ENCODE assay signal across 13 cellular contexts in genomic region chr1:38027201-38028104, GRCh38. TPM values are rescaled to one million over a fixed set of nuclear protein-coding genes. Genes with fewer than 3 reads are reported as not detected.
DNase-seq lines count a peak whose midpoint lies in the region; ATAC-seq and TF ChIP-seq lines count a peak whose summit lies in the region.
"Had no signal": no experiment of that assay in that cellular context is flagged by ENCODE, and none has a peak within 500 bp of the region (broad histone marks: within the 10 kb centered on the region; RNA-seq: fewer than 3 reads in every experiment).

No MANE protein-coding gene starts in this region.

- WGBS in prostate gland, result 56% methylated on average over 16 of the region's 19 CpGs
- WGBS in right cardiac atrium, result 86% methylated on average over 19 of the region's 19 CpGs

- H3K27me3 Mint-ChIP-seq in HFFc6 (ENCODE audit: insufficient read depth), result peaks cover 3% of the 10 kb centered on the region; the same call in 1 of the 2 replicates
- H3K27me3 Mint-ChIP-seq in activated naive CD8-positive, alpha-beta T cell, result no peaks in the 10 kb centered on the region

- H3K9me3 Mint-ChIP-seq in HFFc6, result no peaks in the 10 kb centered on the region
- H3K9me3 Mint-ChIP-seq in activated naive CD8-positive, alpha-beta T cell (ENCODE audit: low read depth), result no peaks in the 10 kb centered on the region

- no peaks in the 10 kb centered on the region for H3K4me1 ChIP-seq in prostate gland (replicated peaks)
- peaks cover 18% of the 10 kb centered on the region for H3K4me1 ChIP-seq in effector memory CD4-positive, alpha-beta T cell (ENCODE audit: control insufficient read depth, insufficient read depth, low read length, poor library complexity, severe bottlenecking)
- H3K4me1 ChIP-seq in right cardiac atrium (ENCODE audit: control insufficient read depth, insufficient read depth, low read length), result peaks cover 15% of the 10 kb centered on the region

- TF ChIP-seq CTCF in HFFc6 (IDR thresholded peaks at IDR 0.05) (no peak), prostate gland (IDR thresholded peaks at IDR 0.05) (no peak)

- H3K27me3 ChIP-seq in prostate gland (replicated peaks; ENCODE audit: insufficient read depth), result no peaks in the 10 kb centered on the region
- no peaks in the 10 kb centered on the region for H3K27me3 ChIP-seq in effector memory CD4-positive, alpha-beta T cell (replicated peaks; ENCODE audit: control insufficient read depth, insufficient read depth, low read length, poor library complexity, severe bottlenecking)
- H3K27me3 ChIP-seq in right cardiac atrium (ENCODE audit: control insufficient read depth, insufficient read depth), result no peaks in the 10 kb centered on the region
- H3K27me3 ChIP-seq: cardiac muscle cell, SJSA1 had no signal

- peaks cover 5% of the 10 kb centered on the region; the same call in 1 of the 2 replicates for H3K36me3 Mint-ChIP-seq in HFFc6 (ENCODE audit: low read depth)
- no peaks in the 10 kb centered on the region for H3K36me3 Mint-ChIP-seq in activated naive CD8-positive, alpha-beta T cell

- ATAC-seq in GM21423 (IDR thresholded peaks at IDR 0.05; ENCODE audit: unreplicated experiment) (no peak), right cardiac atrium (no peak)

- intact Hi-C loops in prostate gland (cut with DNase I), result no loop called here
- intact Hi-C loops in right cardiac atrium (cut with DNase I), result loop anchor here in 1 of 4 donors (10.0 kb wide), 1 partner anchor 807 kb away; no protein-coding TSS in a partner anchor

- peak overlapping the region; percentile 16; the same call in 1 of the 2 replicates for H3K27ac Mint-ChIP-seq in HFFc6
- H3K27ac Mint-ChIP-seq in activated naive CD8-positive, alpha-beta T cell, result peak overlapping the region; percentile 95

- TF ChIP-seq POLR2A in prostate gland (IDR thresholded peaks at IDR 0.05), result no peak

- no peaks in the 10 kb centered on the region for H3K9me3 ChIP-seq in prostate gland
- no peaks in the 10 kb centered on the region for H3K9me3 ChIP-seq in effector memory CD4-positive, alpha-beta T cell (ENCODE audit: control insufficient read depth, low read length)
- H3K9me3 ChIP-seq in right cardiac atrium (ENCODE audit: control insufficient read depth, low read length), result no peaks in the 10 kb centered on the region
- H3K9me3 ChIP-seq: SJSA1 had no signal

- peaks cover 42% of the 10 kb centered on the region for H3K4me1 Mint-ChIP-seq in HFFc6 (ENCODE audit: low read depth)
- peaks cover 50% of the 10 kb centered on the region for H3K4me1 Mint-ChIP-seq in activated naive CD8-positive, alpha-beta T cell (ENCODE audit: low read depth)

- no peak overlapping the region for H3K4me3 Mint-ChIP-seq in HFFc6
- H3K4me3 Mint-ChIP-seq in activated naive CD8-positive, alpha-beta T cell, result peak overlapping the region; percentile 38

- H3K27ac ChIP-seq in prostate gland (peak overlapping the region in 1 of 2 donors; percentile 26), right cardiac atrium (ENCODE audit: low read length) (no peak overlapping the region)
- H3K27ac ChIP-seq in effector memory CD4-positive, alpha-beta T cell (ENCODE audit: insufficient read depth, low read length, poor library complexity, severe bottlenecking), result no peak overlapping the region
- H3K27ac ChIP-seq: cardiac muscle cell, SJSA1 had no signal

- H3K4me3 ChIP-seq in prostate gland, result no peak overlapping the region
- H3K4me3 ChIP-seq in effector memory CD4-positive, alpha-beta T cell (ENCODE audit: insufficient read depth, low read depth, low read length, poor library complexity, severe bottlenecking), result no peak overlapping the region
- H3K4me3 ChIP-seq in right cardiac atrium (ENCODE audit: low read length), result no peak overlapping the region
- H3K4me3 ChIP-seq: cardiac muscle cell, SJSA1 had no signal

- H3K36me3 ChIP-seq in prostate gland, result peaks cover 0 to 10% of the 10 kb centered on the region in 2 donors
- peaks cover 32% of the 10 kb centered on the region for H3K36me3 ChIP-seq in effector memory CD4-positive, alpha-beta T cell (ENCODE audit: control insufficient read depth, insufficient read depth, low read length)

- DNase-seq in NCI-H345 (lab: John Stamatoyannopoulos, UW), result peak; percentile 83
- no peak for DNase-seq in NCI-H345 treated with DMSO at 0.1 percent for 48 hours (lab: John Stamatoyannopoulos, UW; ENCODE audit: unreplicated experiment)
- no peak for DNase-seq in HFFc6
- peak; percentile 87 for DNase-seq in prostate gland (ENCODE audit: low spot score)
- DNase-seq in effector memory CD4-positive, alpha-beta T cell, result no peak
- DNase-seq in right cardiac atrium, result no peak
- DNase-seq: NCI-H146 had no signal

RNA-seq across cellular contexts. Expression of gene UTP11, which starts 14.9 kb away (rescaled TPM):
- 10 to 100 TPM; 41.4 to 57.1 (median 49.2) TPM for total RNA-seq in HFFc6 (2021; fragmentation: NEBNext Ultra II Directional; extraction: Animal tissue kit (Norgen Biotek cat#: 25700))
- total RNA-seq in prostate gland (10 to 100 TPM; 26.9 to 36.5 TPM), right cardiac atrium (10 to 100 TPM; 25.5 to 31.9 (median 30.0) TPM)
- polyA plus RNA-seq in right cardiac atrium, result 34.5 TPM

RNA-seq across cellular contexts. Expression of gene POU3F1, which starts 19.1 kb away (rescaled TPM):
- under 1 TPM in 1 of 6 experiments, not detected in 5; 0.11 TPM for total RNA-seq in HFFc6 (2021; fragmentation: NEBNext Ultra II Directional; extraction: Animal tissue kit (Norgen Biotek cat#: 25700))
- total RNA-seq in prostate gland (1 to 10 TPM in 1 of 2 donors, under 1 TPM in 1; 0.09 to 3.4 TPM), right cardiac atrium (under 1 TPM in 3 of 4 donors, not detected in 1; 0.09 to 0.17 (median 0.17) TPM)
- polyA plus RNA-seq in right cardiac atrium, result 0.07 TPM
- total RNA-seq: A172, liver had no signal
- polyA plus RNA-seq: liver had no signal

RNA-seq across cellular contexts. Expression of gene FHL3, which starts 22.1 kb away (rescaled TPM):
- 10 to 100 TPM; 29.4 to 40.9 (median 33.2) TPM for total RNA-seq in HFFc6 (2021; fragmentation: NEBNext Ultra II Directional; extraction: Animal tissue kit (Norgen Biotek cat#: 25700))
- total RNA-seq in prostate gland (10 to 100 TPM; 14.2 to 40.6 TPM), right cardiac atrium (10 to 100 TPM in 1 of 4 donors, 1 to 10 TPM in 3; 8.1 to 15.6 (median 9.1) TPM)
- 9.7 TPM for polyA plus RNA-seq in right cardiac atrium

RNA-seq across cellular contexts. Expression of gene SF3A3, which starts 37.6 kb away (rescaled TPM):
- total RNA-seq in HFFc6 (2021; fragmentation: NEBNext Ultra II Directional; extraction: Animal tissue kit (Norgen Biotek cat#: 25700)), result 10 to 100 TPM; 71.6 to 91.6 (median 81.3) TPM
- 10 to 100 TPM; 55.8 to 68.0 TPM for total RNA-seq in prostate gland
- total RNA-seq in right cardiac atrium, result 10 to 100 TPM; 25.2 to 34.1 (median 31.0) TPM
- 14.4 TPM for polyA plus RNA-seq in right cardiac atrium

Comparison
In these comparisons a context has a peak if more than half of its experiments do, and no peak if none do; other contexts are left out.
1. DNase-seq: peak in NCI-H345 (single experiment) and prostate gland (single experiment); none in NCI-H345 treated with DMSO at 0.1 percent for 48 hours (single experiment), HFFc6 (single experiment), effector memory CD4-positive, alpha-beta T cell (0 of 3) and right cardiac atrium (0 of 3).